24 cellular contexts compared by ENCODE assay signal in genomic region chr20:47614703-47615309, GRCh38.
DNase-seq lines count a peak whose midpoint lies in the region; ATAC-seq and TF ChIP-seq lines count a peak whose summit lies in the region.
"Had no signal": no experiment of that assay in that cellular context is flagged by ENCODE, and none has a peak within 500 bp of the region (broad histone marks: within the 10 kb centered on the region; RNA-seq: fewer than 3 reads in every experiment).

No MANE protein-coding gene starts in this region.

- peaks cover under 1% of the 10 kb centered on the region for H3K9me3 Mint-ChIP-seq in activated CD8-positive, alpha-beta T cell treated with anti-CD3 and anti-CD28 coated beads for 36 hours
- H3K9me3 Mint-ChIP-seq in activated CD8-positive, alpha-beta T cell treated with anti-CD3 and anti-CD28 coated beads, Interleukin-2, amount 10 ng/mL, durations not matched to agents 7 days and 5 days (ENCODE audit: insufficient read depth), result peaks cover 3% of the 10 kb centered on the region
- no peaks in the 10 kb centered on the region for H3K9me3 Mint-ChIP-seq in CD8-positive, alpha-beta memory T cell
- no peaks in the 10 kb centered on the region for H3K9me3 Mint-ChIP-seq in activated T-helper 17 cell treated with anti-CD3 and anti-CD28 coated beads, Interleukin-2, amount 50 U/mL, for 72 hours
- H3K9me3 Mint-ChIP-seq in naive thymus-derived CD4-positive, alpha-beta T cell, result peaks cover 0 to under 1% (median 0%) of the 10 kb centered on the region in 11 donors
- H3K9me3 Mint-ChIP-seq: neural crest cell had no signal

- peak overlapping the region; percentile 25 for H3K27ac ChIP-seq in CD8-positive, alpha-beta memory T cell (ENCODE audit: low read depth, low read length)
- no peak overlapping the region for H3K27ac ChIP-seq in naive thymus-derived CD4-positive, alpha-beta T cell (ENCODE audit: low read depth, low read length)
- H3K27ac ChIP-seq: breast epithelium, thoracic aorta had no signal

- TF ChIP-seq CTCF in activated CD8-positive, alpha-beta T cell treated with anti-CD3 and anti-CD28 coated beads for 36 hours (IDR thresholded peaks at IDR 0.05), result no peak

- H3K9me3 ChIP-seq in CD8-positive, alpha-beta memory T cell (ENCODE audit: low read length), result no peaks in the 10 kb centered on the region
- no peaks in the 10 kb centered on the region for H3K9me3 ChIP-seq in naive thymus-derived CD4-positive, alpha-beta T cell (ENCODE audit: control insufficient read depth in 2 of 3, low read length in 3 of 3)
- no peaks in the 10 kb centered on the region for H3K9me3 ChIP-seq in MG63
- H3K9me3 ChIP-seq: breast epithelium, thoracic aorta had no signal

- H3K27me3 Mint-ChIP-seq in activated CD8-positive, alpha-beta T cell treated with anti-CD3 and anti-CD28 coated beads for 36 hours, result no peaks in the 10 kb centered on the region
- H3K27me3 Mint-ChIP-seq in activated CD8-positive, alpha-beta T cell treated with anti-CD3 and anti-CD28 coated beads, Interleukin-2, amount 10 ng/mL, durations not matched to agents 7 days and 5 days (ENCODE audit: low read depth), result no peaks in the 10 kb centered on the region
- peaks cover 0 to 2% of the 10 kb centered on the region in 2 donors for H3K27me3 Mint-ChIP-seq in CD8-positive, alpha-beta memory T cell
- H3K27me3 Mint-ChIP-seq in activated T-helper 17 cell treated with anti-CD3 and anti-CD28 coated beads, Interleukin-2, amount 50 U/mL, for 72 hours, result no peaks in the 10 kb centered on the region
- no peaks in the 10 kb centered on the region for H3K27me3 Mint-ChIP-seq in naive thymus-derived CD4-positive, alpha-beta T cell

- H3K36me3 ChIP-seq in CD8-positive, alpha-beta memory T cell (ENCODE audit: insufficient read depth, low read length), result no peaks in the 10 kb centered on the region
- H3K36me3 ChIP-seq in naive thymus-derived CD4-positive, alpha-beta T cell (ENCODE audit: control insufficient read depth in 2 of 3, insufficient read depth in 3 of 3, low read length in 3 of 3), result no peaks in the 10 kb centered on the region
- H3K36me3 ChIP-seq in MG63, result no peaks in the 10 kb centered on the region
- H3K36me3 ChIP-seq: breast epithelium, thoracic aorta had no signal

- peaks cover 13% of the 10 kb centered on the region for H3K4me1 ChIP-seq in CD8-positive, alpha-beta memory T cell (ENCODE audit: insufficient read depth, low read length)
- peaks cover 9 to 15% of the 10 kb centered on the region in 2 donors for H3K4me1 ChIP-seq in naive thymus-derived CD4-positive, alpha-beta T cell (ENCODE audit: control insufficient read depth in 2 of 2, insufficient read depth in 2 of 2, low read length in 2 of 2)
- H3K4me1 ChIP-seq: breast epithelium had no signal

- no peak overlapping the region for H3K4me3 ChIP-seq in CD8-positive, alpha-beta memory T cell (ENCODE audit: low read length)
- no peak overlapping the region for H3K4me3 ChIP-seq in naive thymus-derived CD4-positive, alpha-beta T cell (ENCODE audit: low read length)
- no peak overlapping the region for H3K4me3 ChIP-seq in MG63
- H3K4me3 ChIP-seq: breast epithelium, lung, thoracic aorta had no signal

- ATAC-seq in activated CD8-positive, alpha-beta T cell treated with anti-CD3 and anti-CD28 coated beads for 36 hours, result no peak
- no peak for ATAC-seq in activated CD8-positive, alpha-beta T cell treated with anti-CD3 and anti-CD28 coated beads, Interleukin-2, amount 10 ng/mL, durations not matched to agents 7 days and 5 days
- ATAC-seq in activated T-helper 17 cell treated with anti-CD3 and anti-CD28 coated beads, Interleukin-2, amount 50 U/mL, for 72 hours (replicated peaks), result no peak
- ATAC-seq in naive thymus-derived CD4-positive, alpha-beta T cell, result no peak
- ATAC-seq: PC-3; stimulated activated naive CD8-positive, alpha-beta T cell treated with anti-CD3 and anti-CD28 coated beads, Interleukin-15, Interleukin-2, amounts not matched to agents 100 U/mL and 50 U/mL, for 24 hours had no signal

- no peak overlapping the region for H3K4me3 Mint-ChIP-seq in activated CD8-positive, alpha-beta T cell treated with anti-CD3 and anti-CD28 coated beads for 36 hours
- no peak overlapping the region for H3K4me3 Mint-ChIP-seq in activated CD8-positive, alpha-beta T cell treated with anti-CD3 and anti-CD28 coated beads, Interleukin-2, amount 10 ng/mL, durations not matched to agents 7 days and 5 days
- H3K4me3 Mint-ChIP-seq in CD8-positive, alpha-beta memory T cell, result no peak overlapping the region
- H3K4me3 Mint-ChIP-seq in activated T-helper 17 cell treated with anti-CD3 and anti-CD28 coated beads, Interleukin-2, amount 50 U/mL, for 72 hours, result no peak overlapping the region
- no peak overlapping the region for H3K4me3 Mint-ChIP-seq in naive thymus-derived CD4-positive, alpha-beta T cell
- H3K4me3 Mint-ChIP-seq: neural crest cell had no signal

- H3K27me3 ChIP-seq in CD8-positive, alpha-beta memory T cell (ENCODE audit: insufficient read depth, low read length, poor library complexity, severe bottlenecking), result no peaks in the 10 kb centered on the region
- H3K27me3 ChIP-seq in naive thymus-derived CD4-positive, alpha-beta T cell (ENCODE audit: control insufficient read depth in 2 of 2, insufficient read depth in 2 of 2, low read length in 2 of 2), result no peaks in the 10 kb centered on the region
- no peaks in the 10 kb centered on the region for H3K27me3 ChIP-seq in MG63
- H3K27me3 ChIP-seq: breast epithelium had no signal

- intact Hi-C loops in activated CD8-positive, alpha-beta T cell treated with anti-CD3 and anti-CD28 coated beads for 36 hours (cut with micrococcal nuclease), result no loop called here
- intact Hi-C loops in naive thymus-derived CD4-positive, alpha-beta T cell (cut with micrococcal nuclease), result loop anchor here in 1 of 2 donors (5.0 kb wide), 1 partner anchor 113 kb away; the partner anchor contains the start of gene NCOA3

- peak overlapping the region; percentile 80 for H3K27ac Mint-ChIP-seq in activated CD8-positive, alpha-beta T cell treated with anti-CD3 and anti-CD28 coated beads for 36 hours
- H3K27ac Mint-ChIP-seq in activated CD8-positive, alpha-beta T cell treated with anti-CD3 and anti-CD28 coated beads, Interleukin-2, amount 10 ng/mL, durations not matched to agents 7 days and 5 days, result no peak overlapping the region
- H3K27ac Mint-ChIP-seq in CD8-positive, alpha-beta memory T cell, result peak overlapping the region in 2 of 8 donors; percentile 6 to 43
- H3K27ac Mint-ChIP-seq in activated T-helper 17 cell treated with anti-CD3 and anti-CD28 coated beads, Interleukin-2, amount 50 U/mL, for 72 hours, result peak overlapping the region; percentile 81
- peak overlapping the region in 8 of 9 donors; percentile 46 to 90 (median 74) for H3K27ac Mint-ChIP-seq in naive thymus-derived CD4-positive, alpha-beta T cell

- H3K4me1 Mint-ChIP-seq in activated CD8-positive, alpha-beta T cell treated with anti-CD3 and anti-CD28 coated beads for 36 hours (ENCODE audit: low read depth), result peaks cover 65% of the 10 kb centered on the region
- peaks cover 55% of the 10 kb centered on the region for H3K4me1 Mint-ChIP-seq in activated CD8-positive, alpha-beta T cell treated with anti-CD3 and anti-CD28 coated beads, Interleukin-2, amount 10 ng/mL, durations not matched to agents 7 days and 5 days (ENCODE audit: low read depth)
- H3K4me1 Mint-ChIP-seq in CD8-positive, alpha-beta memory T cell, result peaks cover 40 to 61% (median 50%) of the 10 kb centered on the region in 3 donors
- H3K4me1 Mint-ChIP-seq in activated T-helper 17 cell treated with anti-CD3 and anti-CD28 coated beads, Interleukin-2, amount 50 U/mL, for 72 hours, result peaks cover 26% of the 10 kb centered on the region
- H3K4me1 Mint-ChIP-seq in naive thymus-derived CD4-positive, alpha-beta T cell, result peaks cover 27 to 68% (median 57%) of the 10 kb centered on the region in 7 donors
- H3K4me1 Mint-ChIP-seq: neural crest cell had no signal

- CTCF ChIA-PET in activated CD8-positive, alpha-beta T cell treated with anti-CD3 and anti-CD28 coated beads for 36 hours (lab: Charles Lee), result interaction anchor here (1.1 to 2.1 kb wide), 6 partner anchors 48 to 342 kb away, joined by 3 to 11 read pairs (median 5); no protein-coding TSS in a partner anchor
- CTCF ChIA-PET in activated CD8-positive, alpha-beta T cell treated with anti-CD3 and anti-CD28 coated beads, Interleukin-2, amount 10 ng/mL, durations not matched to agents 7 days and 5 days (lab: Charles Lee), result interaction anchor here (1.1 to 2.4 kb wide), 7 partner anchors 12 to 419 kb away, joined by 3 to 15 read pairs (median 5); partner anchors contain the start of gene NCOA3
- CTCF ChIA-PET in CD8-positive, alpha-beta memory T cell (lab: Charles Lee), result interaction anchor here (2.0 to 7.8 kb wide), 2 partner anchors 232 to 342 kb away, joined by 7 to 58 read pairs; no protein-coding TSS in a partner anchor
- CTCF ChIA-PET in naive thymus-derived CD4-positive, alpha-beta T cell (lab: Charles Lee), result interaction anchor here (0.6 to 2.9 kb wide), 4 partner anchors 224 to 342 kb away, joined by 3 to 15 read pairs (median 5); no protein-coding TSS in a partner anchor

- DNase-seq in activated CD8-positive, alpha-beta T cell treated with anti-CD3 and anti-CD28 coated beads for 36 hours, result no peak
- DNase-seq in activated CD8-positive, alpha-beta T cell treated with anti-CD3 and anti-CD28 coated beads, Interleukin-2, amount 10 ng/mL, durations not matched to agents 7 days and 5 days, result no peak
- DNase-seq in CD8-positive, alpha-beta memory T cell, result no peak
- DNase-seq in naive thymus-derived CD4-positive, alpha-beta T cell, result no peak
- DNase-seq in MG63 (no peak), epidermal melanocyte (ENCODE audit: insufficient read length, low spot score) (no peak), kidney tubule cell (ENCODE audit: low spot score) (no peak)
- DNase-seq: activated CD4-positive, CD25-positive, alpha-beta regulatory T cell treated with anti-CD3 and anti-CD28 coated beads, Interleukin-2, amount 50 U/mL, for 72 hours; activated CD8-positive, alpha-beta memory T cell treated with anti-CD3 and anti-CD28 coated beads for 24 hours; activated naive CD4-positive, alpha-beta T cell; activated T-cell treated with anti-CD3 and anti-CD28 coated beads for 4 hours; hippocampal formation; NCI-H1105; NCI-H1930; NCI-H526; PC-3; small intestine; stimulated activated naive CD8-positive, alpha-beta T cell treated with anti-CD3 and anti-CD28 coated beads, Interleukin-15, Interleukin-2, amounts not matched to agents 100 U/mL and 50 U/mL, for 24 hours; T-helper 2 cell had no signal

- peaks cover 48% of the 10 kb centered on the region for H3K36me3 Mint-ChIP-seq in activated CD8-positive, alpha-beta T cell treated with anti-CD3 and anti-CD28 coated beads for 36 hours (ENCODE audit: low read depth)
- peaks cover 33% of the 10 kb centered on the region for H3K36me3 Mint-ChIP-seq in activated CD8-positive, alpha-beta T cell treated with anti-CD3 and anti-CD28 coated beads, Interleukin-2, amount 10 ng/mL, durations not matched to agents 7 days and 5 days (ENCODE audit: low read depth)
- H3K36me3 Mint-ChIP-seq in CD8-positive, alpha-beta memory T cell, result peaks cover 0 to 10% (median 2%) of the 10 kb centered on the region in 3 donors
- peaks cover 56% of the 10 kb centered on the region for H3K36me3 Mint-ChIP-seq in activated T-helper 17 cell treated with anti-CD3 and anti-CD28 coated beads, Interleukin-2, amount 50 U/mL, for 72 hours (ENCODE audit: low read depth)
- H3K36me3 Mint-ChIP-seq in naive thymus-derived CD4-positive, alpha-beta T cell, result peaks cover 0 to 12% (median 0%) of the 10 kb centered on the region in 5 donors

- POLR2A ChIA-PET in activated CD8-positive, alpha-beta T cell treated with anti-CD3 and anti-CD28 coated beads for 36 hours (lab: Charles Lee), result no interaction called here
- POLR2A ChIA-PET in activated CD8-positive, alpha-beta T cell treated with anti-CD3 and anti-CD28 coated beads, Interleukin-2, amount 10 ng/mL, durations not matched to agents 7 days and 5 days (lab: Charles Lee), result interaction anchor here (0.7 to 2.2 kb wide), 2 partner anchors 34 to 112 kb away, joined by 3 to 11 read pairs; partner anchors contain the start of gene NCOA3
- POLR2A ChIA-PET in CD8-positive, alpha-beta memory T cell (lab: Charles Lee), result no interaction called here
- POLR2A ChIA-PET in naive thymus-derived CD4-positive, alpha-beta T cell (lab: Charles Lee), result no interaction called here
